Comparison of ENCODE assay signal across 22 cellular contexts in genomic region chr6:97151611-97152010, GRCh38.
DNase-seq lines count a peak whose midpoint lies in the region; ATAC-seq and TF ChIP-seq lines count a peak whose summit lies in the region.
"Had no signal": no experiment of that assay in that cellular context is flagged by ENCODE, and none has a peak within 500 bp of the region (broad histone marks: within the 10 kb centered on the region; RNA-seq: fewer than 3 reads in every experiment).

No MANE protein-coding gene starts in this region.

- DNase-seq in NCI-H2171 treated with DMSO at 0.1 percent for 48 hours (lab: John Stamatoyannopoulos, UW) (peak; percentile 44), NCI-H2171 (lab: John Stamatoyannopoulos, UW) (no peak), NCI-H1694 (lab: John Stamatoyannopoulos, UW) (peak; percentile 47), NCI-H69 (lab: John Stamatoyannopoulos, UW) (peak; percentile 59), smooth muscle cell (lab: John Stamatoyannopoulos, UW; ENCODE audit: unreplicated experiment) (no peak), esophagus muscularis mucosa (ENCODE audit: extremely low spot score) (no peak)
- DNase-seq: 8988T; ACHN; AML-193; BE2C; CD4-positive, alpha-beta T cell; CD8-positive, alpha-beta memory T cell; DMS153; DND-41; GDM1; H9 had no signal

- H3K9ac ChIP-seq in smooth muscle cell (ENCODE audit: low read depth), result no peak overlapping the region
- H3K9ac ChIP-seq: BLaER1 treated with 17β-estradiol and CSF1 and Interleukin-3, amounts not matched to agents 10 nM and 100 nM had no signal

- H3K27ac ChIP-seq in smooth muscle cell (ENCODE audit: low read depth), result peak overlapping the region; percentile 43
- no peak overlapping the region for H3K27ac ChIP-seq in esophagus muscularis mucosa (replicated peaks in 1 of 4)
- H3K27ac ChIP-seq: A549; BLaER1 treated with 17β-estradiol and CSF1 and Interleukin-3, amounts not matched to agents 10 nM and 100 nM had no signal

- no peak for TF ChIP-seq POLR2A in esophagus muscularis mucosa (IDR thresholded peaks at IDR 0.05; ENCODE audit: low read depth)

- no peak overlapping the region for H3K4me2 ChIP-seq in smooth muscle cell
- H3K4me2 ChIP-seq: A549; BLaER1 treated with 17β-estradiol and CSF1 and Interleukin-3, amounts not matched to agents 10 nM and 100 nM; GM23338 had no signal

- TF ChIP-seq CTCF in smooth muscle cell (IDR thresholded peaks at IDR 0.05; ENCODE audit: borderline replicate concordance, insufficient read depth, poor library complexity, severe bottlenecking) (no peak), esophagus muscularis mucosa (IDR thresholded peaks at IDR 0.05) (no peak)

- ATAC-seq in HG03432 (IDR thresholded peaks at IDR 0.05; ENCODE audit: unreplicated experiment), result no peak
- ATAC-seq: A549, GM12878, GM23338, HCT116 had no signal

- H3F3A ChIP-seq in smooth muscle cell (ENCODE audit: low read depth), result no peaks in the 10 kb centered on the region

- H4K20me1 ChIP-seq in smooth muscle cell (ENCODE audit: low read depth), result no peaks in the 10 kb centered on the region
- H4K20me1 ChIP-seq: BLaER1 treated with 17β-estradiol and CSF1 and Interleukin-3, amounts not matched to agents 10 nM and 100 nM had no signal

- H2AFZ ChIP-seq in smooth muscle cell (ENCODE audit: low read depth), result no peak overlapping the region
- H2AFZ ChIP-seq: GM23338 had no signal

- H3K27me3 ChIP-seq in smooth muscle cell (ENCODE audit: low read depth) (no peaks in the 10 kb centered on the region), esophagus muscularis mucosa (no peaks in the 10 kb centered on the region)
- H3K27me3 ChIP-seq: BE2C; BLaER1 treated with 17β-estradiol and CSF1 and Interleukin-3, amounts not matched to agents 10 nM and 100 nM had no signal

- TF ChIP-seq EP300 in esophagus muscularis mucosa (IDR thresholded peaks at IDR 0.05), result no peak

- H3K4me3 ChIP-seq in smooth muscle cell (no peak overlapping the region), esophagus muscularis mucosa (no peak overlapping the region)
- H3K4me3 ChIP-seq: A549; BLaER1 treated with 17β-estradiol and CSF1 and Interleukin-3, amounts not matched to agents 10 nM and 100 nM; GM12878; GM23338 had no signal

- H3K4me1 ChIP-seq in smooth muscle cell (ENCODE audit: low read depth) (no peaks in the 10 kb centered on the region), esophagus muscularis mucosa (peaks cover 0 to under 1% (median 0%) of the 10 kb centered on the region in 4 donors)
- H3K4me1 ChIP-seq: A549; BE2C; BLaER1 treated with 17β-estradiol and CSF1 and Interleukin-3, amounts not matched to agents 10 nM and 100 nM had no signal

- H3K79me2 ChIP-seq in smooth muscle cell (ENCODE audit: low read depth), result no peaks in the 10 kb centered on the region

- H3K9me3 ChIP-seq in smooth muscle cell (replicated peaks; ENCODE audit: low read depth) (no peaks in the 10 kb centered on the region), esophagus muscularis mucosa (no peaks in the 10 kb centered on the region)
- H3K9me3 ChIP-seq: A549, BE2C had no signal

- intact Hi-C loops in esophagus muscularis mucosa (cut with DNase I), result no loop called here

- H3K36me3 ChIP-seq in smooth muscle cell (ENCODE audit: low read depth) (no peaks in the 10 kb centered on the region), esophagus muscularis mucosa (peaks cover 0 to 7% (median 0%) of the 10 kb centered on the region in 4 donors)

Comparison
In these comparisons a context has a peak if more than half of its experiments do, and no peak if none do; other contexts are left out.
1. DNase-seq: peak in NCI-H2171 treated with DMSO at 0.1 percent for 48 hours (single experiment), NCI-H1694 (single experiment) and NCI-H69 (single experiment); none in NCI-H2171 (single experiment), smooth muscle cell (single experiment) and esophagus muscularis mucosa (single experiment).